ENCODE assay signal across 19 cellular contexts in the genomic region with DNA sequence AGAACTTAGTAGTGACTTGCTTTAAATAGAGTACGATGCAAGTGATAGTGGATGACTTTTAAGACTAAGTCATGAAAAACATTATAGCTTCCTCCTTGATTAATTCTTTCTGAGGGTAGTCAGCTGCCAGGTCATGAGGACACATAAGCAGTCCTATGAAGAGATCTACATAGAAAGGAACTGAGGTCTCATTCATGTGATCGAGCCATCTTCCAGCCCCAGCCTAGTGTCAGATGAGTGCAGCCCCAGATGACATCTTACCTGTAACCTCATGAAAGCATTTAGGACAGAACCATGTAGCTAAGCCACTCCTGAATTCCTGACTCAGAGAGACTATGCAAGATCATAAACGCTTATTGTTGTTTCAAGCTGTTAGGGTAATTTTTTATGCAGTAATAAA.
A peak's percentile ranks its signal among the peaks of the same experiment; 100 is the strongest.
DNase-seq lines count a peak whose midpoint lies in the region; ATAC-seq and TF ChIP-seq lines count a peak whose summit lies in the region.
"Had no signal": no experiment of that assay in that cellular context is flagged by ENCODE, and none has a peak within 500 bp of the region (broad histone marks: within the 10 kb centered on the region; RNA-seq: fewer than 3 reads in every experiment).

No MANE protein-coding gene starts in this region.

- peaks cover 3% of the 10 kb centered on the region for H3K4me1 Mint-ChIP-seq in activated T-cell treated with anti-CD3 and anti-CD28 coated beads, Interleukin-2, amount 50 U/mL, for 72 hours (ENCODE audit: low read depth)
- H3K4me1 Mint-ChIP-seq: CD4-positive, CD25-positive, alpha-beta regulatory T cell; H9 had no signal

- H3K4me2 ChIP-seq in MM.1S (ENCODE audit: low read depth, low read length) = no peak overlapping the region
- H3K4me2 ChIP-seq: BLaER1 treated with 17β-estradiol and CSF1 and Interleukin-3, amounts not matched to agents 10 nM and 100 nM had no signal

- H3K9me2 ChIP-seq in MM.1S (replicated peaks; ENCODE audit: insufficient read depth, low read length) = no peaks in the 10 kb centered on the region

- peak overlapping the region; percentile 1 for H3K27ac ChIP-seq in epithelial cell of prostate
- H3K27ac ChIP-seq in right atrium auricular region = no peak overlapping the region
- H3K27ac ChIP-seq in MM.1S (ENCODE audit: low read length) = no peak overlapping the region
- H3K27ac ChIP-seq: BLaER1 treated with 17β-estradiol and CSF1 and Interleukin-3, amounts not matched to agents 10 nM and 100 nM had no signal

- H3K36me3 ChIP-seq in right atrium auricular region = no peaks in the 10 kb centered on the region
- no peaks in the 10 kb centered on the region for H3K36me3 ChIP-seq in MM.1S (replicated peaks; ENCODE audit: insufficient read depth, low read length)
- H3K36me3 ChIP-seq: BLaER1 treated with 17β-estradiol and CSF1 and Interleukin-3, amounts not matched to agents 10 nM and 100 nM had no signal

- no peak for TF ChIP-seq CTCF in right atrium auricular region (IDR thresholded peaks at IDR 0.05)
- TF ChIP-seq CTCF in MM.1S (IDR thresholded peaks at IDR 0.05; ENCODE audit: low read length) = no peak

- peaks cover 14% of the 10 kb centered on the region in 2 donors for H3K9me3 Mint-ChIP-seq in activated naive CD4-positive, alpha-beta T cell treated with anti-CD3 and anti-CD28 coated beads, Interleukin-2, amount 50 U/mL, for 72 hours
- H3K9me3 Mint-ChIP-seq in activated T-cell treated with anti-CD3 and anti-CD28 coated beads, Interleukin-2, amount 50 U/mL, for 72 hours = peaks cover 3 to 6% of the 10 kb centered on the region in 2 donors

- no peaks in the 10 kb centered on the region for H3F3A ChIP-seq in MM.1S (ENCODE audit: insufficient read depth, low read length)

- H3K9me3 ChIP-seq in right atrium auricular region (peaks cover 0 to 6% of the 10 kb centered on the region in 2 donors), MM.1S (replicated peaks; ENCODE audit: insufficient read depth, low read length) (no peaks in the 10 kb centered on the region)

- DNase-seq in activated naive CD4-positive, alpha-beta T cell treated with anti-CD3 and anti-CD28 coated beads, Interleukin-2, amount 50 U/mL, for 72 hours (ENCODE audit: low spot score in 2 of 2) = no peak
- no peak for DNase-seq in activated naive CD4-positive, alpha-beta T cell (lab: John Stamatoyannopoulos, UW)
- DNase-seq in RKO (ENCODE audit: low spot score) (peak; percentile 22), epithelial cell of prostate (ENCODE audit: low read depth, low spot score) (no peak), kidney tubule cell (ENCODE audit: low spot score) (peak; percentile 25), right atrium auricular region (ENCODE audit: low spot score) (no peak), MM.1S (no peak)
- no peak for DNase-seq in activated T-cell treated with anti-CD3 and anti-CD28 coated beads, Interleukin-2, amount 50 U/mL, for 72 hours
- DNase-seq: 8988T; ACHN; Calu3; CD4-positive, CD25-positive, alpha-beta regulatory T cell; DMS 273 treated with DMSO at 0.1 percent for 48 hours; DMS79 treated with DMSO at 0.1 percent for 48 hours; EL; GDM1; GOT3; H9 had no signal

- H3K4me1 ChIP-seq in right atrium auricular region (no peaks in the 10 kb centered on the region), MM.1S (ENCODE audit: low read length) (no peaks in the 10 kb centered on the region)

- no peaks in the 10 kb centered on the region for H4K20me1 ChIP-seq in MM.1S (ENCODE audit: insufficient read depth, low read length)
- H4K20me1 ChIP-seq: BLaER1 treated with 17β-estradiol and CSF1 and Interleukin-3, amounts not matched to agents 10 nM and 100 nM had no signal

- H3K27ac Mint-ChIP-seq in activated naive CD4-positive, alpha-beta T cell treated with anti-CD3 and anti-CD28 coated beads, Interleukin-2, amount 50 U/mL, for 72 hours = no peak overlapping the region
- H3K27ac Mint-ChIP-seq in activated T-cell treated with anti-CD3 and anti-CD28 coated beads, Interleukin-2, amount 50 U/mL, for 72 hours = no peak overlapping the region
- H3K27ac Mint-ChIP-seq: CD4-positive, CD25-positive, alpha-beta regulatory T cell; H9 had no signal

- no peaks in the 10 kb centered on the region for H3K27me3 Mint-ChIP-seq in activated T-cell treated with anti-CD3 and anti-CD28 coated beads, Interleukin-2, amount 50 U/mL, for 72 hours (ENCODE audit: low read depth)
- H3K27me3 Mint-ChIP-seq: CD4-positive, CD25-positive, alpha-beta regulatory T cell had no signal

- no peak overlapping the region for H3K4me3 Mint-ChIP-seq in activated T-cell treated with anti-CD3 and anti-CD28 coated beads, Interleukin-2, amount 50 U/mL, for 72 hours
- H3K4me3 Mint-ChIP-seq: CD4-positive, CD25-positive, alpha-beta regulatory T cell; H9 had no signal

- H3K79me2 ChIP-seq in MM.1S (ENCODE audit: low read length) = no peaks in the 10 kb centered on the region

- H2AFZ ChIP-seq in MM.1S (ENCODE audit: low read length) = no peak overlapping the region

- H3K9ac ChIP-seq in MM.1S (ENCODE audit: low read length) = no peak overlapping the region
- H3K9ac ChIP-seq: BLaER1 treated with 17β-estradiol and CSF1 and Interleukin-3, amounts not matched to agents 10 nM and 100 nM had no signal

- peak; percentile 18 to 54 for ATAC-seq in activated naive CD4-positive, alpha-beta T cell treated with anti-CD3 and anti-CD28 coated beads, Interleukin-2, amount 50 U/mL, for 72 hours
- no peak for ATAC-seq in activated T-cell treated with anti-CD3 and anti-CD28 coated beads, Interleukin-2, amount 50 U/mL, for 72 hours (replicated peaks in 1 of 2)

- H3K27me3 ChIP-seq in right atrium auricular region (no peaks in the 10 kb centered on the region), MM.1S (replicated peaks; ENCODE audit: insufficient read depth, low read length) (no peaks in the 10 kb centered on the region)
- H3K27me3 ChIP-seq: BLaER1 treated with 17β-estradiol and CSF1 and Interleukin-3, amounts not matched to agents 10 nM and 100 nM had no signal

- H3K36me3 Mint-ChIP-seq in activated naive CD4-positive, alpha-beta T cell treated with anti-CD3 and anti-CD28 coated beads, Interleukin-2, amount 50 U/mL, for 72 hours = peaks cover 16 to 19% of the 10 kb centered on the region in 2 donors
- H3K36me3 Mint-ChIP-seq in activated T-cell treated with anti-CD3 and anti-CD28 coated beads, Interleukin-2, amount 50 U/mL, for 72 hours (ENCODE audit: insufficient read depth in 2 of 2) = peaks cover 2 to 4% of the 10 kb centered on the region in 2 donors

- H3K4me3 ChIP-seq in right atrium auricular region (no peak overlapping the region), MM.1S (ENCODE audit: low read length) (no peak overlapping the region)
- H3K4me3 ChIP-seq: BLaER1 treated with 17β-estradiol and CSF1 and Interleukin-3, amounts not matched to agents 10 nM and 100 nM had no signal

Comparison
In these comparisons a context has a peak if more than half of its experiments do, and no peak if none do; other contexts are left out.
1. ATAC-seq: peak in activated naive CD4-positive, alpha-beta T cell treated with anti-CD3 and anti-CD28 coated beads, Interleukin-2, amount 50 U/mL, for 72 hours (2 of 2); none in activated T-cell treated with anti-CD3 and anti-CD28 coated beads, Interleukin-2, amount 50 U/mL, for 72 hours (0 of 2).
2. DNase-seq: peak in RKO (single experiment) and kidney tubule cell (single experiment); none in activated naive CD4-positive, alpha-beta T cell treated with anti-CD3 and anti-CD28 coated beads, Interleukin-2, amount 50 U/mL, for 72 hours (0 of 2), activated naive CD4-positive, alpha-beta T cell (0 of 4), epithelial cell of prostate (single experiment), right atrium auricular region (single experiment), MM.1S (single experiment) and activated T-cell treated with anti-CD3 and anti-CD28 coated beads, Interleukin-2, amount 50 U/mL, for 72 hours (0 of 2).